8 cellular contexts compared by ENCODE assay signal in genomic region chr4:76950846-76951321, GRCh38. TPM values are rescaled to one million over a fixed set of nuclear protein-coding genes. Genes with fewer than 3 reads are reported as not detected.
DNase-seq lines count a peak whose midpoint lies in the region; ATAC-seq and TF ChIP-seq lines count a peak whose summit lies in the region.

No MANE protein-coding gene starts in this region.

- H3K4me3 ChIP-seq in NT2/D1 (ENCODE audit: insufficient read length, low read depth): peak overlapping the region; percentile 76
- peak overlapping the region; percentile 52 to 69 for H3K4me3 ChIP-seq in body of pancreas
- H3K4me3 ChIP-seq in smooth muscle cell: peak overlapping the region; percentile 97

- H3K4me2 ChIP-seq in smooth muscle cell: peak overlapping the region; percentile 89

- H3K4me1 ChIP-seq in NT2/D1 (ENCODE audit: insufficient read depth, insufficient read length) (no peaks in the 10 kb centered on the region), body of pancreas (peaks cover 27% of the 10 kb centered on the region), smooth muscle cell (ENCODE audit: low read depth) (peaks cover 44% of the 10 kb centered on the region)

- H2AFZ ChIP-seq in smooth muscle cell (ENCODE audit: low read depth): no peak overlapping the region

- H3F3A ChIP-seq in smooth muscle cell (ENCODE audit: low read depth): no peaks in the 10 kb centered on the region

- TF ChIP-seq CTCF in 22Rv1 (IDR thresholded peaks at IDR 0.05) (no peak), body of pancreas (IDR thresholded peaks at IDR 0.05) (no peak), smooth muscle cell (IDR thresholded peaks at IDR 0.05; ENCODE audit: borderline replicate concordance, insufficient read depth, poor library complexity, severe bottlenecking) (no peak)

- no peak for TF ChIP-seq POLR2A in body of pancreas (IDR thresholded peaks at IDR 0.05)

- H3K27ac ChIP-seq in 22Rv1: peak overlapping the region; percentile 78
- H3K27ac ChIP-seq in body of pancreas: peak overlapping the region in 3 of 4 donors; percentile 80 to 84 (median 83)
- peak overlapping the region; percentile 89 for H3K27ac ChIP-seq in smooth muscle cell (ENCODE audit: low read depth)

- DNase-seq in GM03348 (ENCODE audit: low spot score): peak; percentile 56
- DNase-seq in NT2/D1 (ENCODE audit: low read depth, low spot score): no peak
- peak in 1 of 4 donors; percentile 13 for DNase-seq in body of pancreas
- peak; percentile 71 for DNase-seq in iris pigment epithelial cell (ENCODE audit: low read depth)
- no peak for DNase-seq in smooth muscle cell (lab: John Stamatoyannopoulos, UW; ENCODE audit: unreplicated experiment)
- DNase-seq in NCI-H128 (lab: John Stamatoyannopoulos, UW; ENCODE audit: unreplicated experiment): no peak

- H3K9me3 ChIP-seq in NT2/D1 (ENCODE audit: insufficient read depth, low read length): no peaks in the 10 kb centered on the region
- H3K9me3 ChIP-seq in body of pancreas: no peaks in the 10 kb centered on the region
- no peaks in the 10 kb centered on the region for H3K9me3 ChIP-seq in smooth muscle cell (replicated peaks; ENCODE audit: low read depth)

- peak overlapping the region; percentile 88 for H3K9ac ChIP-seq in NT2/D1 (ENCODE audit: insufficient read length, low read depth)
- H3K9ac ChIP-seq in smooth muscle cell (ENCODE audit: low read depth): peak overlapping the region; percentile 89

- WGBS in body of pancreas, 2 donors: 0 to 1% methylated on average over 25 of the region's 25 CpGs
- under 1% methylated on average over 25 of the region's 25 CpGs for WGBS in smooth muscle cell (ENCODE audit: low lambda C conversion rate)

- intact Hi-C loops in body of pancreas (cut with DNase I): no loop called here

- peaks cover 43% of the 10 kb centered on the region for H3K36me3 ChIP-seq in NT2/D1 (ENCODE audit: insufficient read depth, insufficient read length, low read length)
- no peaks in the 10 kb centered on the region for H3K36me3 ChIP-seq in body of pancreas (replicated peaks in 1 of 2; ENCODE audit: insufficient read depth in 1 of 2, low read depth in 2 of 2)
- no peaks in the 10 kb centered on the region for H3K36me3 ChIP-seq in smooth muscle cell (ENCODE audit: low read depth)

- peaks cover 54% of the 10 kb centered on the region for H4K20me1 ChIP-seq in smooth muscle cell (ENCODE audit: low read depth)

- H3K79me2 ChIP-seq in smooth muscle cell (ENCODE audit: low read depth): peaks cover 80% of the 10 kb centered on the region

- ATAC-seq in body of pancreas (no peak), GM21367 (IDR thresholded peaks at IDR 0.05; ENCODE audit: unreplicated experiment) (no peak)

- H3K27me3 ChIP-seq in NT2/D1 (ENCODE audit: insufficient read depth, insufficient read length): no peaks in the 10 kb centered on the region
- H3K27me3 ChIP-seq in body of pancreas: no peaks in the 10 kb centered on the region
- H3K27me3 ChIP-seq in smooth muscle cell (ENCODE audit: low read depth): no peaks in the 10 kb centered on the region

RNA-seq across cellular contexts. Expression of gene SEPTIN11, which starts 1.3 kb away (rescaled TPM):
- 10 to 100 TPM; 41.9 to 48.3 TPM for total RNA-seq in body of pancreas
- total RNA-seq in smooth muscle cell: 244 and 285 TPM in 2 replicates
- 144 and 157 TPM in 2 replicates for polyA plus RNA-seq in smooth muscle cell

RNA-seq across cellular contexts. Expression of gene SOWAHB, which starts 52.9 kb away (rescaled TPM):
- total RNA-seq in body of pancreas (1 to 10 TPM; 4.2 to 5.6 TPM), smooth muscle cell (4.6 and 8.7 TPM in 2 replicates)
- polyA plus RNA-seq in smooth muscle cell: 0.81 and 6.8 TPM in 2 replicates

Comparison
In these comparisons a context has a peak if more than half of its experiments do, and no peak if none do; other contexts are left out.
1. DNase-seq: peak in GM03348 (single experiment) and iris pigment epithelial cell (single experiment); none in NT2/D1 (single experiment), smooth muscle cell (single experiment) and NCI-H128 (single experiment).
2. Peak in every context shown above with its lines, with median percentiles within 50 percentile points of each other: H3K27ac ChIP-seq and H3K4me3 ChIP-seq.